9 cellular contexts compared by ENCODE assay signal in genomic region chr16:81746566-81746965, GRCh38. TPM values are rescaled to one million over a fixed set of nuclear protein-coding genes. Genes with fewer than 3 reads are reported as not detected.
DNase-seq lines count a peak whose midpoint lies in the region; ATAC-seq and TF ChIP-seq lines count a peak whose summit lies in the region.
"Had no signal": no experiment of that assay in that cellular context is flagged by ENCODE, and none has a peak within 500 bp of the region (broad histone marks: within the 10 kb centered on the region; RNA-seq: fewer than 3 reads in every experiment).

No MANE protein-coding gene starts in this region.

- no peak overlapping the region for H2AFZ ChIP-seq in Karpas-422 (ENCODE audit: low read length)

- peaks cover 82% of the 10 kb centered on the region for H3K79me2 ChIP-seq in Karpas-422 (ENCODE audit: low read length)

- H3K36me3 Mint-ChIP-seq in CD4-positive, CD25-positive, alpha-beta regulatory T cell, result no peaks in the 10 kb centered on the region
- H3K36me3 Mint-ChIP-seq in dendritic cell treated with granulocyte-macrophage colony-stimulating factor and Interleukin-4, amounts not matched to agents 40 ng/mL and 50 ng/mL, for 4 days (ENCODE audit: low read depth), result no peaks in the 10 kb centered on the region
- H3K36me3 Mint-ChIP-seq in nephron (ENCODE audit: low read depth), result no peaks in the 10 kb centered on the region

- H4K20me1 ChIP-seq in Karpas-422 (ENCODE audit: insufficient read depth, low read depth, low read length), result no peaks in the 10 kb centered on the region

- H3K27ac ChIP-seq in CD4-positive, CD25-positive, alpha-beta regulatory T cell (ENCODE audit: insufficient read depth, low read length, poor library complexity, severe bottlenecking), result no peak overlapping the region
- no peak overlapping the region for H3K27ac ChIP-seq in Karpas-422 (ENCODE audit: low read length)
- H3K27ac ChIP-seq: VCaP had no signal

- no peaks in the 10 kb centered on the region for H3K4me1 ChIP-seq in CD4-positive, CD25-positive, alpha-beta regulatory T cell (ENCODE audit: control insufficient read depth, insufficient read depth, low read length, poor library complexity, severe bottlenecking)
- peaks cover 77% of the 10 kb centered on the region for H3K4me1 ChIP-seq in Karpas-422 (ENCODE audit: low read length)

- H3K27me3 ChIP-seq in CD4-positive, CD25-positive, alpha-beta regulatory T cell (ENCODE audit: control insufficient read depth, insufficient read depth, low read length), result no peaks in the 10 kb centered on the region
- H3K27me3 ChIP-seq in Karpas-422 (ENCODE audit: low read length), result no peaks in the 10 kb centered on the region

- H3K36me3 ChIP-seq in CD4-positive, CD25-positive, alpha-beta regulatory T cell (ENCODE audit: control insufficient read depth, insufficient read depth, low read length), result no peaks in the 10 kb centered on the region
- H3K36me3 ChIP-seq in Karpas-422 (ENCODE audit: insufficient read depth, low read length), result no peaks in the 10 kb centered on the region

- TF ChIP-seq CTCF in nephron (IDR thresholded peaks at IDR 0.05; ENCODE audit: unreplicated experiment in 3 of 3), result no peak

- H3K9me2 ChIP-seq in Karpas-422 (replicated peaks; ENCODE audit: insufficient read depth, low read length), result no peaks in the 10 kb centered on the region

- peak overlapping the region; percentile 55; the same call in 1 of the 2 replicates for H3K9ac ChIP-seq in Karpas-422 (ENCODE audit: low read length)

- H3K27ac Mint-ChIP-seq in CD4-positive, CD25-positive, alpha-beta regulatory T cell, result peak overlapping the region; percentile 48 to 90 (median 81)
- H3K27ac Mint-ChIP-seq in dendritic cell treated with granulocyte-macrophage colony-stimulating factor and Interleukin-4, amounts not matched to agents 40 ng/mL and 50 ng/mL, for 4 days, result peak overlapping the region; percentile 75
- peak overlapping the region in 2 of 3 experiments; percentile 61 to 76 for H3K27ac Mint-ChIP-seq in nephron

- no peak for ATAC-seq in CD4-positive, CD25-positive, alpha-beta regulatory T cell (ENCODE audit: low read depth in 2 of 2)
- no peak for ATAC-seq in HG03432 (IDR thresholded peaks at IDR 0.05; ENCODE audit: unreplicated experiment)

- peaks cover 6 to 13% (median 8%) of the 10 kb centered on the region in 4 donors for H3K4me1 Mint-ChIP-seq in CD4-positive, CD25-positive, alpha-beta regulatory T cell
- H3K4me1 Mint-ChIP-seq in dendritic cell treated with granulocyte-macrophage colony-stimulating factor and Interleukin-4, amounts not matched to agents 40 ng/mL and 50 ng/mL, for 4 days (ENCODE audit: low read depth), result peaks cover 51% of the 10 kb centered on the region
- peaks cover 12% of the 10 kb centered on the region for H3K4me1 Mint-ChIP-seq in nephron

- H3K4me2 ChIP-seq in Karpas-422 (ENCODE audit: low read depth, low read length, poor library complexity, severe bottlenecking), result peak overlapping the region; percentile 70

- H3K9me3 ChIP-seq in CD4-positive, CD25-positive, alpha-beta regulatory T cell (ENCODE audit: control insufficient read depth in 2 of 2, low read length in 2 of 2), result no peaks in the 10 kb centered on the region
- no peaks in the 10 kb centered on the region for H3K9me3 ChIP-seq in Karpas-422 (ENCODE audit: low read length)

- H3K27me3 Mint-ChIP-seq in CD4-positive, CD25-positive, alpha-beta regulatory T cell, result peaks cover 45% of the 10 kb centered on the region
- no peaks in the 10 kb centered on the region for H3K27me3 Mint-ChIP-seq in dendritic cell treated with granulocyte-macrophage colony-stimulating factor and Interleukin-4, amounts not matched to agents 40 ng/mL and 50 ng/mL, for 4 days
- H3K27me3 Mint-ChIP-seq in nephron (ENCODE audit: low read depth), result peaks cover 24% of the 10 kb centered on the region

- no peak for DNase-seq in CD4-positive, CD25-positive, alpha-beta regulatory T cell
- DNase-seq in Karpas-422 (no peak), AML-193 (lab: John Stamatoyannopoulos, UW) (no peak), midbrain (lab: John Stamatoyannopoulos, UW) (no peak), NCI-H187 (lab: John Stamatoyannopoulos, UW) (no peak)

- peak overlapping the region; percentile 57 to 89 (median 81) for H3K4me3 Mint-ChIP-seq in CD4-positive, CD25-positive, alpha-beta regulatory T cell
- peak overlapping the region; percentile 74 for H3K4me3 Mint-ChIP-seq in dendritic cell treated with granulocyte-macrophage colony-stimulating factor and Interleukin-4, amounts not matched to agents 40 ng/mL and 50 ng/mL, for 4 days
- peak overlapping the region; percentile 75 to 88 (median 80) for H3K4me3 Mint-ChIP-seq in nephron

- intact Hi-C loops in dendritic cell treated with granulocyte-macrophage colony-stimulating factor and Interleukin-4, amounts not matched to agents 40 ng/mL and 50 ng/mL, for 4 days (cut with micrococcal nuclease), result loop anchor here (10.0 kb wide), 1 partner anchor 88 kb away; no protein-coding TSS in a partner anchor

- peaks cover 0 to 2% (median 0%) of the 10 kb centered on the region in 7 donors for H3K9me3 Mint-ChIP-seq in CD4-positive, CD25-positive, alpha-beta regulatory T cell
- H3K9me3 Mint-ChIP-seq in dendritic cell treated with granulocyte-macrophage colony-stimulating factor and Interleukin-4, amounts not matched to agents 40 ng/mL and 50 ng/mL, for 4 days, result no peaks in the 10 kb centered on the region
- no peaks in the 10 kb centered on the region for H3K9me3 Mint-ChIP-seq in nephron

- H3K4me3 ChIP-seq in CD4-positive, CD25-positive, alpha-beta regulatory T cell (ENCODE audit: low read depth, low read length), result peak overlapping the region; percentile 66
- H3K4me3 ChIP-seq in Karpas-422 (ENCODE audit: low read length), result peak overlapping the region; percentile 60

RNA-seq across cellular contexts. Expression of gene PLCG2, which starts 32.5 kb away (rescaled TPM):
- 3.8 TPM for total RNA-seq in CD4-positive, CD25-positive, alpha-beta regulatory T cell
- 1 to 10 TPM in 2 of 4 donors, under 1 TPM in 1, not detected in 1; 0.59 to 1.5 (median 1.1) TPM for polyA plus RNA-seq in CD4-positive, CD25-positive, alpha-beta regulatory T cell
- total RNA-seq in Karpas-422 (2014; rRNA removed; shearing (Covaris generic); ENCODE audit: low replicate concordance), result 574 and 580 TPM in 2 replicates

Comparison
In these comparisons a context has a peak if more than half of its experiments do, and no peak if none do; other contexts are left out.
1. RNA of gene PLCG2, which starts 32.5 kb away (total RNA-seq): 574 to 580 TPM in Karpas-422; 3.8 TPM in CD4-positive, CD25-positive, alpha-beta regulatory T cell (single experiment); every median in the first group is over 100 times any median in the second.
2. Peak in every context shown above with its lines, with median percentiles within 50 percentile points of each other: H3K27ac Mint-ChIP-seq and H3K4me3 Mint-ChIP-seq.